1 cellular context compared by ENCODE assay signal in genomic region chr16:20806168-20807050, GRCh38.
TF ChIP-seq lines count a peak whose summit lies in the region.

ERI2 (minus strand) TSS chr16:20806472; CDS start chr16:20806430, 42 bp downstream.
REXO5 (plus strand) TSS chr16:20806527; CDS start chr16:20806954, 427 bp downstream.

TF ChIP-seq in HepG2, 621 proteins besides CTCF, POLR2A, EP300 and RAD21 (continued from another document and continues in another):
- TF ChIP-seq PTBP1 (IDR thresholded peaks at IDR 0.05; ENCODE audit: low read depth, low read length, poor library complexity, severe bottlenecking) (peak; percentile 78), GZF1 (CRISPR knock-in tag; IDR thresholded peaks at IDR 0.05) (peak; percentile 94), ZKSCAN5 (CRISPR knock-in tag; IDR thresholded peaks at IDR 0.05) (no peak), ZNF33B (CRISPR knock-in tag; IDR thresholded peaks at IDR 0.05) (0 out of 2 replicates have a peak, but pooled peaks have one; percentile 97), ZNF841 (CRISPR knock-in tag; IDR thresholded peaks at IDR 0.05; ENCODE audit: borderline replicate concordance) (peak; percentile 86; the same call in 1 of the 2 replicates), FOXP4 (CRISPR knock-in tag; IDR thresholded peaks at IDR 0.05) (no peak; the same call in none of the 2 replicates), HCFC1 (IDR thresholded peaks at IDR 0.05; ENCODE audit: low read depth, low read length) (peak; percentile 68), ZBTB7B (CRISPR knock-in tag; IDR thresholded peaks at IDR 0.05) (peak; percentile 69; the same call in 1 of the 2 replicates), ZNF644 (CRISPR knock-in tag; IDR thresholded peaks at IDR 0.05; ENCODE audit: low read depth) (peak; percentile 60; the same call in 1 of the 2 replicates), ZBTB1 (CRISPR knock-in tag; IDR thresholded peaks at IDR 0.05; ENCODE audit: borderline replicate concordance) (no peak; the same call in 1 of the 2 replicates), ZNF576 (CRISPR knock-in tag; IDR thresholded peaks at IDR 0.05) (no peak), ZFP82 (CRISPR knock-in tag; IDR thresholded peaks at IDR 0.05; ENCODE audit: borderline replicate concordance) (peak; percentile 96), ZNF619 (CRISPR knock-in tag; IDR thresholded peaks at IDR 0.05) (peak; percentile 97), KDM6A (CRISPR knock-in tag; IDR thresholded peaks at IDR 0.05; ENCODE audit: low read depth) (no peak), IKZF5 (CRISPR knock-in tag; IDR thresholded peaks at IDR 0.05) (peak; percentile 94), GATAD2A (CRISPR knock-in tag; IDR thresholded peaks at IDR 0.05) (peak; percentile 68), RFX3 (CRISPR knock-in tag; IDR thresholded peaks at IDR 0.05) (no peak), ZNF142 (CRISPR knock-in tag; IDR thresholded peaks at IDR 0.05) (peak; percentile 70; the same call in 1 of the 2 replicates), ZSCAN22 (CRISPR knock-in tag; IDR thresholded peaks at IDR 0.05) (peak; percentile 86), MXI1 (IDR thresholded peaks at IDR 0.05; ENCODE audit: borderline replicate concordance, low read depth, low read length) (peak; percentile 99), ZNF33A (CRISPR knock-in tag; IDR thresholded peaks at IDR 0.05; ENCODE audit: borderline replicate concordance) (peak; percentile 96), SCMH1 (CRISPR knock-in tag; IDR thresholded peaks at IDR 0.05; ENCODE audit: borderline replicate concordance) (no peak), KAT2B (IDR thresholded peaks at IDR 0.05; ENCODE audit: borderline replicate concordance, low read depth, low read length) (no peak), ZNF263 (CRISPR knock-in tag; IDR thresholded peaks at IDR 0.05) (peak; percentile 7; the same call in 1 of the 2 replicates), ZNF317 (CRISPR knock-in tag; IDR thresholded peaks at IDR 0.05) (peak; percentile 92), ZBTB26 (CRISPR knock-in tag; IDR thresholded peaks at IDR 0.05; ENCODE audit: borderline replicate concordance) (peak; percentile 88; the same call in 1 of the 2 replicates), ZNF879 (CRISPR knock-in tag; IDR thresholded peaks at IDR 0.05) (peak; percentile 95), ZNF281 (CRISPR knock-in tag; IDR thresholded peaks at IDR 0.05; ENCODE audit: borderline replicate concordance) (peak; percentile 67; the same call in 1 of the 2 replicates), GPBP1L1 (CRISPR knock-in tag; IDR thresholded peaks at IDR 0.05) (no peak), POLR2AphosphoS2 (IDR thresholded peaks at IDR 0.05; ENCODE audit: low read depth, low read length) (no peak), FOXC1 (CRISPR knock-in tag; IDR thresholded peaks at IDR 0.05; ENCODE audit: borderline replicate concordance) (peak; percentile 84), NR2F1 (CRISPR knock-in tag; IDR thresholded peaks at IDR 0.05) (peak in 1 of 2 experiments; percentile 21; a peak in 1 of 4 replicates), KDM2A (CRISPR knock-in tag; IDR thresholded peaks at IDR 0.05; ENCODE audit: borderline replicate concordance, low read depth) (peak; percentile 96), MLLT10 (CRISPR knock-in tag; IDR thresholded peaks at IDR 0.05) (no peak), THAP8 (CRISPR knock-in tag; IDR thresholded peaks at IDR 0.05; ENCODE audit: borderline replicate concordance) (peak; percentile 97; the same call in 1 of the 2 replicates)
